Comparison of ENCODE assay signal across 8 cellular contexts in genomic region chr12:15227004-15227679, GRCh38. TPM values are rescaled to one million over a fixed set of nuclear protein-coding genes. Genes with fewer than 3 reads are reported as not detected.
DNase-seq lines count a peak whose midpoint lies in the region; FAIRE-seq and TF ChIP-seq lines count a peak whose summit lies in the region.

No MANE protein-coding gene starts in this region.

- peak; percentile 71 for DNase-seq in ELR (ENCODE audit: low read depth)
- DNase-seq in HT1080 (ENCODE audit: low read depth): peak; percentile 27
- DNase-seq in frontal cortex (ENCODE audit: low spot score in 2 of 2): peak in 1 of 2 donors; percentile 19
- peak; percentile 15 for DNase-seq in pulmonary artery endothelial cell (ENCODE audit: low read depth, low spot score)
- no peak for DNase-seq in cortex of kidney (lab: John Stamatoyannopoulos, UW)
- no peak for DNase-seq in putamen (ENCODE audit: low spot score)

- FAIRE-seq in A204.1 (lab: Jason Lieb, UNC): peak; percentile 44
- peak; percentile 69 for FAIRE-seq in frontal cortex (lab: Jason Lieb, UNC)

- H3K27ac ChIP-seq in VCaP: no peak overlapping the region

- TF ChIP-seq CTCF in VCaP (conservative IDR thresholded peaks at IDR 0.05): peak; percentile 93

RNA-seq across cellular contexts. Expression of gene RERG, which starts 5.9 kb away (rescaled TPM):
- total RNA-seq in HT1080 (2014; rRNA removed; shearing (Covaris generic)): not detected in 2 replicates
- polyA plus RNA-seq in HT1080 (2015; cell fraction: cytosol; rRNA removed): 0.12 and 0.36 TPM in 2 replicates
- 0.61 TPM in 1 of 2 replicates, not detected in the other for polyA plus RNA-seq in HT1080 (2015; cell fraction: nucleus; rRNA removed)
- 1.6 TPM for total RNA-seq in frontal cortex
- total RNA-seq in pulmonary artery endothelial cell: 0.13 TPM in 1 of 2 replicates, not detected in the other

Comparison
In these comparisons a context has a peak if more than half of its experiments do, and no peak if none do; other contexts are left out.
1. DNase-seq: peak in ELR (single experiment), HT1080 (single experiment) and pulmonary artery endothelial cell (single experiment); none in cortex of kidney (single experiment) and putamen (single experiment).